In the genomic region with DNA sequence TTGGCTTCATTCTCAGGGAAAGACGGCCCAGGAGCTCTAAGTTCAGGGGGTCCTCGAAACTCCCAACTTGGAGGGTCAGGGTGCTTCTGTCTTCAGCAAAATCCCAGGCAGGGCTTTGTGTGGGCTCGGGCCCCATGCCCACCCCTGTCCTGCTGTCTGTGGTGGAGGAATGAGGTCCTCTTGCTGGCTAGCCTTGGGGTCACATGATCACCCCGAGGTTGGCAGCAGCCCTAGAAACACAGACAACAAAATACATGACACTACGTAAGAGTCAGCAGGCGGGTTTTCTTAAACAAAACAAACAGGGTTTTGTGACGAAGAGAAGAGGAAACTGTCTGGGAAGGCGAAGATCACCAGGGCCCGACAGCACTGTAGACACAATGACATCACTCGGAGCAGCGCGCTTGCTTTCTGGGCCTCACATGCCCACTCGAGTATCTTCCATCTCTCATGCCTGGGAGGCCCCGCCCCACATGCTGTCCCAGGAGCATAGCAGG, we compare ENCODE assay signal across 12 cellular contexts.
A peak's percentile ranks its signal among the peaks of the same experiment; 100 is the strongest.
DNase-seq lines count a peak whose midpoint lies in the region; ATAC-seq and TF ChIP-seq lines count a peak whose summit lies in the region.
"Had no signal": no experiment of that assay in that cellular context is flagged by ENCODE, and none has a peak within 500 bp of the region (broad histone marks: within the 10 kb centered on the region; RNA-seq: fewer than 3 reads in every experiment).

No MANE protein-coding gene starts in this region.

- H3K4me3 ChIP-seq in PC-3 (ENCODE audit: low read length), result no peak overlapping the region
- H3K4me3 ChIP-seq in neural progenitor cell, result no peak overlapping the region
- no peak overlapping the region for H3K4me3 ChIP-seq in A673 (ENCODE audit: low read depth, low read length, poor library complexity, severe bottlenecking)

- no peaks in the 10 kb centered on the region for H3K36me3 ChIP-seq in PC-3 (ENCODE audit: low read depth, low read length)
- no peaks in the 10 kb centered on the region for H3K36me3 ChIP-seq in neural progenitor cell
- H3K36me3 ChIP-seq in A673 (ENCODE audit: insufficient read depth, low read length, poor library complexity, severe bottlenecking), result no peaks in the 10 kb centered on the region

- ATAC-seq in PC-3, result no peak
- ATAC-seq in GM19397 (IDR thresholded peaks at IDR 0.05; ENCODE audit: unreplicated experiment), result no peak
- ATAC-seq: activated CD4-positive, alpha-beta T cell treated with anti-CD3 and anti-CD28 coated beads for 36 hours had no signal

- POLR2A ChIA-PET in PC-3 (lab: Charles Lee; ENCODE audit: unreplicated experiment) (no interaction called here), A673 (lab: Charles Lee; ENCODE audit: low non-redundant PET) (no interaction called here)

- no peaks in the 10 kb centered on the region for H4K20me1 ChIP-seq in PC-3 (ENCODE audit: low read length)
- H4K20me1 ChIP-seq in neural progenitor cell (ENCODE audit: low read depth), result no peaks in the 10 kb centered on the region

- no peak overlapping the region for H3K9ac ChIP-seq in PC-3 (ENCODE audit: low read length)
- no peak overlapping the region for H3K9ac ChIP-seq in neural progenitor cell

- H3K9me3 ChIP-seq in PC-3 (ENCODE audit: low read length) (no peaks in the 10 kb centered on the region), neural progenitor cell (ENCODE audit: low read depth) (no peaks in the 10 kb centered on the region), A673 (ENCODE audit: low read depth, low read length, poor library complexity, severe bottlenecking) (no peaks in the 10 kb centered on the region)

- H2AFZ ChIP-seq in PC-3 (ENCODE audit: low read length) (no peak overlapping the region), neural progenitor cell (replicated peaks) (no peak overlapping the region)

- 0 out of 2 replicates have a peak overlapping the region, but pooled peaks have one; percentile 95 for H3K4me2 ChIP-seq in PC-3 (ENCODE audit: low read length)
- no peak overlapping the region for H3K4me2 ChIP-seq in neural progenitor cell

- DNase-seq in C1 segment of cervical spinal cord (lab: John Stamatoyannopoulos, UW) (peak in 12 of 14 donors; percentile 43 to 88 (median 70)), PC-3 (peak; percentile 25), fibroblast of peridontal ligament (ENCODE audit: extremely low read depth) (peak; percentile 71), neural progenitor cell (ENCODE audit: low spot score) (no peak), SW 1271 (lab: John Stamatoyannopoulos, UW) (no peak), A673 (ENCODE audit: low spot score) (no peak)
- DNase-seq in activated CD4-positive, alpha-beta T cell treated with anti-CD3 and anti-CD28 coated beads, Interleukin-2, amount 50 U/mL, for 4 hours, result no peak
- DNase-seq: activated CD4-positive, alpha-beta T cell treated with anti-CD3 and anti-CD28 coated beads for 36 hours; erythroblast; NCI-H146; stimulated activated CD4-positive, alpha-beta T cell treated with anti-CD3 and anti-CD28 coated beads, Interleukin-15, amount 100 ng/mL, for 24 hours had no signal

- no peaks in the 10 kb centered on the region for H3K36me3 Mint-ChIP-seq in neural progenitor cell

- H3K27me3 ChIP-seq in PC-3 (ENCODE audit: low read length), result no peaks in the 10 kb centered on the region
- no peaks in the 10 kb centered on the region for H3K27me3 ChIP-seq in neural progenitor cell
- H3K27me3 ChIP-seq in A673 (replicated peaks; ENCODE audit: insufficient read depth, low read depth, low read length, poor library complexity), result no peaks in the 10 kb centered on the region

- H3F3A ChIP-seq in PC-3 (ENCODE audit: low read length, unreplicated experiment), result no peaks in the 10 kb centered on the region
- H3F3A ChIP-seq in neural progenitor cell (ENCODE audit: low read depth), result no peaks in the 10 kb centered on the region

- peaks cover 47% of the 10 kb centered on the region for H3K4me1 Mint-ChIP-seq in neural progenitor cell
- H3K4me1 Mint-ChIP-seq: activated CD4-positive, alpha-beta T cell treated with anti-CD3 and anti-CD28 coated beads for 36 hours had no signal

- peaks cover 32% of the 10 kb centered on the region for H3K27me3 Mint-ChIP-seq in neural progenitor cell (ENCODE audit: insufficient read depth, low read depth)

- TF ChIP-seq CTCF in PC-3 (conservative IDR thresholded peaks at IDR 0.05; ENCODE audit: low read depth, low read length) (no peak), neural progenitor cell (IDR thresholded peaks at IDR 0.05) (no peak), A673 (conservative IDR thresholded peaks at IDR 0.05; ENCODE audit: low read depth, low read length) (no peak)

- peaks cover 15% of the 10 kb centered on the region for H3K9me3 Mint-ChIP-seq in neural progenitor cell

- no peaks in the 10 kb centered on the region for H3K9me2 ChIP-seq in PC-3 (replicated peaks; ENCODE audit: low read length)

- H3K79me2 ChIP-seq in PC-3 (ENCODE audit: low read length) (no peaks in the 10 kb centered on the region), neural progenitor cell (ENCODE audit: low read depth) (no peaks in the 10 kb centered on the region)

- BruUV-seq in PC-3 (replicated peaks; lab: Mats Ljungman, UMichigan), result no TSS peak
- BruUV-seq in A673 (replicated peaks; lab: Mats Ljungman, UMichigan), result no TSS peak

- H3K27ac Mint-ChIP-seq in neural progenitor cell, result peak overlapping the region; percentile 93
- H3K27ac Mint-ChIP-seq: activated CD4-positive, alpha-beta T cell treated with anti-CD3 and anti-CD28 coated beads for 36 hours had no signal

- H3K27ac ChIP-seq in PC-3 (ENCODE audit: low read length) (peak overlapping the region; percentile 97; the same call in 1 of the 2 replicates), neural progenitor cell (no peak overlapping the region), A673 (ENCODE audit: low read depth, low read length, poor library complexity, severe bottlenecking) (no peak overlapping the region)

- H3K4me1 ChIP-seq in PC-3 (ENCODE audit: insufficient read depth, low read length) (peaks cover 29% of the 10 kb centered on the region), neural progenitor cell (peaks cover 11% of the 10 kb centered on the region), A673 (ENCODE audit: insufficient read depth, low read length, poor library complexity, severe bottlenecking) (no peaks in the 10 kb centered on the region)

- CTCF ChIA-PET in PC-3 (lab: Charles Lee) (no interaction called here), A673 (lab: Charles Lee) (no interaction called here)

- intact Hi-C loops in PC-3 (cut with micrococcal nuclease), result loop anchor here (5.0 kb wide), 1 partner anchor 315 kb away; no protein-coding TSS in a partner anchor
- intact Hi-C loops in A673 (cut with micrococcal nuclease; ENCODE audit: unreplicated experiment), result no loop called here

- no peak overlapping the region for H3K4me3 Mint-ChIP-seq in neural progenitor cell
- H3K4me3 Mint-ChIP-seq: activated CD4-positive, alpha-beta T cell treated with anti-CD3 and anti-CD28 coated beads for 36 hours had no signal

Comparison
In these comparisons a context has a peak if more than half of its experiments do, and no peak if none do; other contexts are left out.
1. DNase-seq: peak in C1 segment of cervical spinal cord (12 of 14), PC-3 (single experiment) and fibroblast of peridontal ligament (single experiment); none in neural progenitor cell (single experiment), SW 1271 (0 of 2), A673 (single experiment) and activated CD4-positive, alpha-beta T cell treated with anti-CD3 and anti-CD28 coated beads, Interleukin-2, amount 50 U/mL, for 4 hours (0 of 2).